23 cellular contexts compared by ENCODE assay signal in genomic region chr21:33566514-33566913, GRCh38. TPM values are rescaled to one million over a fixed set of nuclear protein-coding genes. Genes with fewer than 3 reads are reported as not detected.
A peak's percentile ranks its signal among the peaks of the same experiment; 100 is the strongest.
DNase-seq lines count a peak whose midpoint lies in the region; ATAC-seq and FAIRE-seq lines count a peak whose summit lies in the region.
"Had no signal": no experiment of that assay in that cellular context is flagged by ENCODE, and none has a peak within 500 bp of the region (broad histone marks: within the 10 kb centered on the region; RNA-seq: fewer than 3 reads in every experiment).

No MANE protein-coding gene starts in this region.

- H3K9me3 Mint-ChIP-seq in activated T-cell treated with anti-CD3 and anti-CD28 coated beads, Interleukin-2, amount 50 U/mL, for 24 hours: no peaks in the 10 kb centered on the region

- peak; percentile 36 for FAIRE-seq in islet of Langerhans (lab: Jason Lieb, UNC)
- FAIRE-seq: A549, GM12878, RCC 7860 had no signal

- no peak for DNase-seq in activated T-cell treated with anti-CD3 and anti-CD28 coated beads, Interleukin-2, amount 50 U/mL, for 24 hours
- DNase-seq in activated T-cell treated with anti-CD3 and anti-CD28 coated beads, Interleukin-2, amount 50 U/mL, for 1 hour: no peak
- DNase-seq in ELR (ENCODE audit: low read depth) (peak; percentile 38), M059J (ENCODE audit: low read depth) (peak; percentile 27), epidermal melanocyte (ENCODE audit: insufficient read length, low spot score) (no peak)
- DNase-seq: BE2C, COR-L47, DMS79 treated with DMSO at 0.1 percent for 48 hours, Kasumi-1, MG63, NCI-H1417, NCI-H187, NCI-H2107, NCI-H446 treated with DMSO at 0.1 percent for 48 hours, NCI-H526 treated with DMSO at 0.1 percent for 48 hours, OCI-M1, SJCRH30 had no signal

- no peaks in the 10 kb centered on the region for H3K27me3 Mint-ChIP-seq in activated T-cell treated with anti-CD3 and anti-CD28 coated beads, Interleukin-2, amount 50 U/mL, for 24 hours

- no peak overlapping the region for H3K4me3 Mint-ChIP-seq in activated T-cell treated with anti-CD3 and anti-CD28 coated beads, Interleukin-2, amount 50 U/mL, for 24 hours

- H3K36me3 Mint-ChIP-seq in activated T-cell treated with anti-CD3 and anti-CD28 coated beads, Interleukin-2, amount 50 U/mL, for 24 hours (ENCODE audit: low read depth): peaks cover 83% of the 10 kb centered on the region

- H3K4me1 Mint-ChIP-seq in activated T-cell treated with anti-CD3 and anti-CD28 coated beads, Interleukin-2, amount 50 U/mL, for 24 hours (ENCODE audit: low read depth): peaks cover 54% of the 10 kb centered on the region

- ATAC-seq in GM21576 (IDR thresholded peaks at IDR 0.05; ENCODE audit: unreplicated experiment) (no peak), GM21786 (IDR thresholded peaks at IDR 0.05; ENCODE audit: unreplicated experiment) (no peak)
- ATAC-seq: A549, GM12878 had no signal

- H3K27ac Mint-ChIP-seq in activated T-cell treated with anti-CD3 and anti-CD28 coated beads, Interleukin-2, amount 50 U/mL, for 24 hours: peak overlapping the region; percentile 55

RNA-seq across cellular contexts. Expression of gene DONSON, which starts 22.0 kb away (rescaled TPM):
- 73.6 and 106 TPM in 2 replicates for total RNA-seq in M059J (2014; rRNA removed; shearing (Covaris generic))

RNA-seq across cellular contexts. Expression of gene SON, which starts 23.7 kb away (rescaled TPM):
- 251 and 714 TPM in 2 replicates for total RNA-seq in M059J (2014; rRNA removed; shearing (Covaris generic))

RNA-seq across cellular contexts. Expression of gene GART, which starts 24.6 kb away (rescaled TPM):
- 89.8 and 114 TPM in 2 replicates for total RNA-seq in M059J (2014; rRNA removed; shearing (Covaris generic))

Comparison
In these comparisons a context has a peak if more than half of its experiments do, and no peak if none do; other contexts are left out.
1. DNase-seq: peak in ELR (single experiment) and M059J (single experiment); none in activated T-cell treated with anti-CD3 and anti-CD28 coated beads, Interleukin-2, amount 50 U/mL, for 24 hours (single experiment), activated T-cell treated with anti-CD3 and anti-CD28 coated beads, Interleukin-2, amount 50 U/mL, for 1 hour (single experiment) and epidermal melanocyte (single experiment).